Comparison of ENCODE assay signal across 8 cellular contexts in genomic region chr12:13278249-13278787, GRCh38.
DNase-seq lines count a peak whose midpoint lies in the region; ATAC-seq and TF ChIP-seq lines count a peak whose summit lies in the region.

No MANE protein-coding gene starts in this region.

- H3K36me3 ChIP-seq in SU-DHL-6 (ENCODE audit: low read length) (no peaks in the 10 kb centered on the region), right atrium auricular region (no peaks in the 10 kb centered on the region)

- no peak overlapping the region for H3K9ac ChIP-seq in SU-DHL-6 (ENCODE audit: low read length)

- no peaks in the 10 kb centered on the region for H4K20me1 ChIP-seq in SU-DHL-6 (ENCODE audit: low read depth, low read length)

- peak; percentile 55 for ATAC-seq in GM19328 (IDR thresholded peaks at IDR 0.05; ENCODE audit: unreplicated experiment)
- no peak for ATAC-seq in GM18505 (IDR thresholded peaks at IDR 0.05; ENCODE audit: unreplicated experiment)

- no peak for TF ChIP-seq POLR2A in GM18505 (IDR thresholded peaks at IDR 0.05; ENCODE audit: borderline replicate concordance, extremely low read depth, insufficient read depth, insufficient read length)

- H3K9me2 ChIP-seq in SU-DHL-6 (replicated peaks; ENCODE audit: insufficient read depth, low read length) = no peaks in the 10 kb centered on the region

- DNase-seq in Kasumi-1 (lab: John Stamatoyannopoulos, UW) (peak; percentile 16 to 34), amniotic epithelial cell (ENCODE audit: low read depth) (peak; percentile 45), right atrium auricular region (ENCODE audit: low spot score) (peak; percentile 67), retinal pigment epithelial cell (ENCODE audit: low read depth) (peak; percentile 9)

- H3K9me3 ChIP-seq in SU-DHL-6 (ENCODE audit: insufficient read depth, low read length) = no peaks in the 10 kb centered on the region
- no peaks in the 10 kb centered on the region for H3K9me3 ChIP-seq in right atrium auricular region

- H3K27ac ChIP-seq in C4-2B (no peak overlapping the region), SU-DHL-6 (ENCODE audit: low read depth, low read length) (no peak overlapping the region), right atrium auricular region (no peak overlapping the region)

- H3K4me3 ChIP-seq in SU-DHL-6 (ENCODE audit: insufficient read depth, low read length, poor library complexity, severe bottlenecking) (no peak overlapping the region), right atrium auricular region (no peak overlapping the region), retinal pigment epithelial cell (ENCODE audit: low read length) (no peak overlapping the region)

- H3F3A ChIP-seq in SU-DHL-6 (ENCODE audit: insufficient read depth) = no peaks in the 10 kb centered on the region

- no peaks in the 10 kb centered on the region for H3K27me3 ChIP-seq in SU-DHL-6 (ENCODE audit: low read length)
- H3K27me3 ChIP-seq in right atrium auricular region = no peaks in the 10 kb centered on the region

- H2AFZ ChIP-seq in SU-DHL-6 (ENCODE audit: low read depth, low read length, severe bottlenecking) = no peak overlapping the region

- TF ChIP-seq CTCF in C4-2B (conservative IDR thresholded peaks at IDR 0.05) (peak; percentile 99), SU-DHL-6 (IDR thresholded peaks at IDR 0.05; ENCODE audit: insufficient read depth, low read length, poor library complexity, severe bottlenecking) (peak; percentile 49), right atrium auricular region (IDR thresholded peaks at IDR 0.05) (peak; percentile 97 to 100), retinal pigment epithelial cell (conservative IDR thresholded peaks at IDR 0.05; ENCODE audit: low read depth, low read length) (peak; percentile 98)

- peaks cover 0 to 10% of the 10 kb centered on the region in 2 donors for H3K4me1 ChIP-seq in right atrium auricular region

- no peaks in the 10 kb centered on the region for H3K79me2 ChIP-seq in SU-DHL-6 (ENCODE audit: insufficient read depth, low read length)

- no peak overlapping the region for H3K4me2 ChIP-seq in SU-DHL-6 (ENCODE audit: low read depth, low read length, poor library complexity, severe bottlenecking)

Comparison
In these comparisons a context has a peak if more than half of its experiments do, and no peak if none do; other contexts are left out.
1. CTCF ChIP-seq: peak in every context shown above with its lines; median percentile 99 in C4-2B; 98 in right atrium auricular region; 98 in retinal pigment epithelial cell; 49 in SU-DHL-6.
2. DNase-seq: peak in every context shown above with its lines; median percentile 67 in right atrium auricular region; 45 in amniotic epithelial cell; 25 in Kasumi-1; 9 in retinal pigment epithelial cell.